ENCODE assay signal across 2 cellular contexts in the genomic region with DNA sequence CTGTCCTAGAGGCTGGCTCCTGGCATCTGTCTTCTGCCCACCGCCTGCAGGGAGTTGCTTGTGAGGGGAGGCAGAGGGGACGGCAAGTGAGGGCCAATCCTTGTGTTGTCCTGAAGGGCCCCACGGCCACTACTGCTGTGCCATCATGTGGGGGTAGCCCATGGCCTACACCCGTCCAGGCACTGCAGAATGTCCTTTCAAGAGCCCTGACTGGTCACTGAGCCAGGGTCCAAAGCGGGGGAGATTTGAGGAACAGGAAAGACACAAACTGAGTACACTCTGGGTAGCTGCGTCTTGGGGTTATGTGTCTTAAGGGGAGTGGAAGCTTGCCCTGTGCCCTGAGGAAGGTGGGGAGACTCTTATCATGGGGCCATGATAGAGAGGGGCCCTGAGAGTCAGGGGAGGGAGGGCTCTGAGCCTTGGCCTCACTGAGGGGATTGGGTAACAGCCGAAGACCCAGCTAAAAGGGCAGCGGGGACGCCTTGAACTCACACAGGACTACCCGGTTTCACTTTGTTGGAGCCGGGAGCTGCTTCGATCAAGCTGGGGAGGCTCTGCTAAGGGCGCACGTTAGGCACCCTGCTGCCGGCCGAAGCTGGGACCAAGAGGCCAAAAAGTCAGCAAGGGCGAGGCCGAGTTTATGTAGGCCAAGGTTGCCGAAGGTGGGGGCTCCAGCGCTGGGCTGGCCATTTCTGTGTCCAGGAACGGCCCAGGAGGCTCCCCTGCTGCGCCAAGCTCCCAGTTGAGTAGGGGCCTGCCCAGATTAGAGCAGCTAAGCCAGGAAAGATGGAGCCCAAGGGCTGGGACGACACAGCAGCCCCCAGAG.
TF ChIP-seq lines count a peak whose summit lies in the region.

No MANE protein-coding gene starts in this region.

TF ChIP-seq in HepG2, 621 proteins besides CTCF, POLR2A, EP300 and RAD21:
- TF ChIP-seq EZH2 (conservative IDR thresholded peaks at IDR 0.05; ENCODE audit: low read depth, low read length) = 0 out of 2 replicates have a peak, but pooled peaks have one; percentile 13
- 0 out of 2 replicates have a peak, but pooled peaks have one; percentile 21 for TF ChIP-seq ZFX (CRISPR knock-in tag; IDR thresholded peaks at IDR 0.05; ENCODE audit: low read depth)
- TF ChIP-seq, protein P1, sequence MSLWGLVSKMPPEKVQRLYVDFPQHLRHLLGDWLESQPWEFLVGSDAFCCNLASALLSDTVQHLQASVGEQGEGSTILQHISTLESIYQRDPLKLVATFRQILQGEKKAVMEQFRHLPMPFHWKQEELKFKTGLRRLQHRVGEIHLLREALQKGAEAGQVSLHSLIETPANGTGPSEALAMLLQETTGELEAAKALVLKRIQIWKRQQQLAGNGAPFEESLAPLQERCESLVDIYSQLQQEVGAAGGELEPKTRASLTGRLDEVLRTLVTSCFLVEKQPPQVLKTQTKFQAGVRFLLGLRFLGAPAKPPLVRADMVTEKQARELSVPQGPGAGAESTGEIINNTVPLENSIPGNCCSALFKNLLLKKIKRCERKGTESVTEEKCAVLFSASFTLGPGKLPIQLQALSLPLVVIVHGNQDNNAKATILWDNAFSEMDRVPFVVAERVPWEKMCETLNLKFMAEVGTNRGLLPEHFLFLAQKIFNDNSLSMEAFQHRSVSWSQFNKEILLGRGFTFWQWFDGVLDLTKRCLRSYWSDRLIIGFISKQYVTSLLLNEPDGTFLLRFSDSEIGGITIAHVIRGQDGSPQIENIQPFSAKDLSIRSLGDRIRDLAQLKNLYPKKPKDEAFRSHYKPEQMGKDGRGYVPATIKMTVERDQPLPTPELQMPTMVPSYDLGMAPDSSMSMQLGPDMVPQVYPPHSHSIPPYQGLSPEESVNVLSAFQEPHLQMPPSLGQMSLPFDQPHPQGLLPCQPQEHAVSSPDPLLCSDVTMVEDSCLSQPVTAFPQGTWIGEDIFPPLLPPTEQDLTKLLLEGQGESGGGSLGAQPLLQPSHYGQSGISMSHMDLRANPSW (CRISPR knock-in tag; IDR thresholded peaks at IDR 0.05; ENCODE audit: borderline replicate concordance) = no peak
- TF ChIP-seq, protein P2, sequence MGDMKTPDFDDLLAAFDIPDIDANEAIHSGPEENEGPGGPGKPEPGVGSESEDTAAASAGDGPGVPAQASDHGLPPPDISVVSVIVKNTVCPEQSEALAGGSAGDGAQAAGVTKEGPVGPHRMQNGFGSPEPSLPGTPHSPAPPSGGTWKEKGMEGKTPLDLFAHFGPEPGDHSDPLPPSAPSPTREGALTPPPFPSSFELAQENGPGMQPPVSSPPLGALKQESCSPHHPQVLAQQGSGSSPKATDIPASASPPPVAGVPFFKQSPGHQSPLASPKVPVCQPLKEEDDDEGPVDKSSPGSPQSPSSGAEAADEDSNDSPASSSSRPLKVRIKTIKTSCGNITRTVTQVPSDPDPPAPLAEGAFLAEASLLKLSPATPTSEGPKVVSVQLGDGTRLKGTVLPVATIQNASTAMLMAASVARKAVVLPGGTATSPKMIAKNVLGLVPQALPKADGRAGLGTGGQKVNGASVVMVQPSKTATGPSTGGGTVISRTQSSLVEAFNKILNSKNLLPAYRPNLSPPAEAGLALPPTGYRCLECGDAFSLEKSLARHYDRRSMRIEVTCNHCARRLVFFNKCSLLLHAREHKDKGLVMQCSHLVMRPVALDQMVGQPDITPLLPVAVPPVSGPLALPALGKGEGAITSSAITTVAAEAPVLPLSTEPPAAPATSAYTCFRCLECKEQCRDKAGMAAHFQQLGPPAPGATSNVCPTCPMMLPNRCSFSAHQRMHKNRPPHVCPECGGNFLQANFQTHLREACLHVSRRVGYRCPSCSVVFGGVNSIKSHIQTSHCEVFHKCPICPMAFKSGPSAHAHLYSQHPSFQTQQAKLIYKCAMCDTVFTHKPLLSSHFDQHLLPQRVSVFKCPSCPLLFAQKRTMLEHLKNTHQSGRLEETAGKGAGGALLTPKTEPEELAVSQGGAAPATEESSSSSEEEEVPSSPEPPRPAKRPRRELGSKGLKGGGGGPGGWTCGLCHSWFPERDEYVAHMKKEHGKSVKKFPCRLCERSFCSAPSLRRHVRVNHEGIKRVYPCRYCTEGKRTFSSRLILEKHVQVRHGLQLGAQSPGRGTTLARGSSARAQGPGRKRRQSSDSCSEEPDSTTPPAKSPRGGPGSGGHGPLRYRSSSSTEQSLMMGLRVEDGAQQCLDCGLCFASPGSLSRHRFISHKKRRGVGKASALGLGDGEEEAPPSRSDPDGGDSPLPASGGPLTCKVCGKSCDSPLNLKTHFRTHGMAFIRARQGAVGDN (CRISPR knock-in tag; IDR thresholded peaks at IDR 0.05) = peak; percentile 42
TF ChIP-seq in HepG2: peak in this region for 3.

TF ChIP-seq in K562, 482 proteins besides CTCF, POLR2A, EP300 and RAD21 (continues in another document):
- TF ChIP-seq, protein P3, sequence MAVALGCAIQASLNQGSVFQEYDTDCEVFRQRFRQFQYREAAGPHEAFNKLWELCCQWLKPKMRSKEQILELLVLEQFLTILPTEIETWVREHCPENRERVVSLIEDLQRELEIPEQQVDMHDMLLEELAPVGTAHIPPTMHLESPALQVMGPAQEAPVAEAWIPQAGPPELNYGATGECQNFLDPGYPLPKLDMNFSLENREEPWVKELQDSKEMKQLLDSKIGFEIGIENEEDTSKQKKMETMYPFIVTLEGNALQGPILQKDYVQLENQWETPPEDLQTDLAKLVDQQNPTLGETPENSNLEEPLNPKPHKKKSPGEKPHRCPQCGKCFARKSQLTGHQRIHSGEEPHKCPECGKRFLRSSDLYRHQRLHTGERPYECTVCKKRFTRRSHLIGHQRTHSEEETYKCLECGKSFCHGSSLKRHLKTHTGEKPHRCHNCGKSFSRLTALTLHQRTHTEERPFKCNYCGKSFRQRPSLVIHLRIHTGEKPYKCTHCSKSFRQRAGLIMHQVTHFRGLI (CRISPR knock-in tag; IDR thresholded peaks at IDR 0.05) = no peak
- 0 out of 2 replicates have a peak, but pooled peaks have one; percentile 32 for TF ChIP-seq CAMTA2 (CRISPR knock-in tag; conservative IDR thresholded peaks at IDR 0.05)
- TF ChIP-seq ZNF57 (CRISPR knock-in tag; IDR thresholded peaks at IDR 0.05) = peak; percentile 74; the same call in 1 of the 2 replicates
- no peak for TF ChIP-seq NUFIP1 (IDR thresholded peaks at IDR 0.05; ENCODE audit: partially characterized antibody)
- TF ChIP-seq, protein P4, sequence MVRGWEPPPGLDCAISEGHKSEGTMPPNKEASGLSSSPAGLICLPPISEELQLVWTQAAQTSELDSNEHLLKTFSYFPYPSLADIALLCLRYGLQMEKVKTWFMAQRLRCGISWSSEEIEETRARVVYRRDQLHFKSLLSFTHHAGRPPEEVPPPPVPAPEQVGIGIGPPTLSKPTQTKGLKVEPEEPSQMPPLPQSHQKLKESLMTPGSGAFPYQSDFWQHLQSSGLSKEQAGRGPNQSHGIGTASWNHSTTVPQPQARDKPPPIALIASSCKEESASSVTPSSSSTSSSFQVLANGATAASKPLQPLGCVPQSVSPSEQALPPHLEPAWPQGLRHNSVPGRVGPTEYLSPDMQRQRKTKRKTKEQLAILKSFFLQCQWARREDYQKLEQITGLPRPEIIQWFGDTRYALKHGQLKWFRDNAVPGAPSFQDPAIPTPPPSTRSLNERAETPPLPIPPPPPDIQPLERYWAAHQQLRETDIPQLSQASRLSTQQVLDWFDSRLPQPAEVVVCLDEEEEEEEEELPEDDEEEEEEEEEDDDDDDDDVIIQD (CRISPR knock-in tag; IDR thresholded peaks at IDR 0.05) = 0 out of 2 replicates have a peak, but pooled peaks have one; percentile 67
- 0 out of 4 replicates have a peak, but pooled peaks of 1 of the 2 experiments have one; percentile 1 for TF ChIP-seq MAZ (CRISPR knock-in tag; conservative IDR thresholded peaks at IDR 0.05 in 1 of 2, IDR thresholded peaks at IDR 0.05 in 1 of 2)
- no peak for TF ChIP-seq SRSF9 (IDR thresholded peaks at IDR 0.05; ENCODE audit: borderline replicate concordance, low read depth, low read length)
- TF ChIP-seq FIP1L1 (IDR thresholded peaks at IDR 0.05; ENCODE audit: low read depth, low read length, poor library complexity, severe bottlenecking) = peak; percentile 52
- TF ChIP-seq ARID2 (IDR thresholded peaks at IDR 0.05) = 0 out of 2 replicates have a peak, but pooled peaks have one; percentile 10
- TF ChIP-seq, protein P5, sequence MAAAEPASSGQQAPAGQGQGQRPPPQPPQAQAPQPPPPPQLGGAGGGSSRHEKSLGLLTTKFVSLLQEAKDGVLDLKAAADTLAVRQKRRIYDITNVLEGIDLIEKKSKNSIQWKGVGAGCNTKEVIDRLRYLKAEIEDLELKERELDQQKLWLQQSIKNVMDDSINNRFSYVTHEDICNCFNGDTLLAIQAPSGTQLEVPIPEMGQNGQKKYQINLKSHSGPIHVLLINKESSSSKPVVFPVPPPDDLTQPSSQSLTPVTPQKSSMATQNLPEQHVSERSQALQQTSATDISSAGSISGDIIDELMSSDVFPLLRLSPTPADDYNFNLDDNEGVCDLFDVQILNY (CRISPR knock-in tag; IDR thresholded peaks at IDR 0.05) = no peak
- TF ChIP-seq PRMT5 (CRISPR knock-in tag; IDR thresholded peaks at IDR 0.05) = no peak; the same call in 1 of the 2 replicates
- peak; percentile 61; the same call in 1 of the 2 replicates for TF ChIP-seq SPI1 (IDR thresholded peaks at IDR 0.05; ENCODE audit: borderline replicate concordance, low read depth, low read length)
- TF ChIP-seq WHSC1 (IDR thresholded peaks at IDR 0.05; ENCODE audit: low read length) = no peak
- TF ChIP-seq SAP30 (IDR thresholded peaks at IDR 0.05; ENCODE audit: borderline replicate concordance, insufficient read depth, low read depth, low read length, poor library complexity, severe bottlenecking) = peak; percentile 21
- TF ChIP-seq HDAC6 (IDR thresholded peaks at IDR 0.05; ENCODE audit: low read depth, low read length) = peak; percentile 16; the same call in 1 of the 2 replicates
- 0 out of 2 replicates have a peak, but pooled peaks have one; percentile 23 for TF ChIP-seq PHF8 (IDR thresholded peaks at IDR 0.05; ENCODE audit: borderline replicate concordance, low read length)
- peak; percentile 3; the same call in 1 of the 2 replicates for TF ChIP-seq HCFC1 (IDR thresholded peaks at IDR 0.05; ENCODE audit: low read depth, low read length)
- TF ChIP-seq EHMT2 (IDR thresholded peaks at IDR 0.05) = no peak
- 0 out of 2 replicates have a peak, but pooled peaks have one; percentile 1 for TF ChIP-seq SRSF3 (IDR thresholded peaks at IDR 0.05; ENCODE audit: insufficient read depth, low read length)
- TF ChIP-seq CBX3 (IDR thresholded peaks at IDR 0.05; ENCODE audit: borderline replicate concordance in 1 of 2, low read length in 2 of 2) = peak in 1 of 2 experiments; percentile 7; a peak in 1 of 3 replicates
- peak; percentile 47; the same call in 1 of the 2 replicates for TF ChIP-seq RBFOX2 (IDR thresholded peaks at IDR 0.05; ENCODE audit: low read depth, low read length)
- TF ChIP-seq, protein P6, sequence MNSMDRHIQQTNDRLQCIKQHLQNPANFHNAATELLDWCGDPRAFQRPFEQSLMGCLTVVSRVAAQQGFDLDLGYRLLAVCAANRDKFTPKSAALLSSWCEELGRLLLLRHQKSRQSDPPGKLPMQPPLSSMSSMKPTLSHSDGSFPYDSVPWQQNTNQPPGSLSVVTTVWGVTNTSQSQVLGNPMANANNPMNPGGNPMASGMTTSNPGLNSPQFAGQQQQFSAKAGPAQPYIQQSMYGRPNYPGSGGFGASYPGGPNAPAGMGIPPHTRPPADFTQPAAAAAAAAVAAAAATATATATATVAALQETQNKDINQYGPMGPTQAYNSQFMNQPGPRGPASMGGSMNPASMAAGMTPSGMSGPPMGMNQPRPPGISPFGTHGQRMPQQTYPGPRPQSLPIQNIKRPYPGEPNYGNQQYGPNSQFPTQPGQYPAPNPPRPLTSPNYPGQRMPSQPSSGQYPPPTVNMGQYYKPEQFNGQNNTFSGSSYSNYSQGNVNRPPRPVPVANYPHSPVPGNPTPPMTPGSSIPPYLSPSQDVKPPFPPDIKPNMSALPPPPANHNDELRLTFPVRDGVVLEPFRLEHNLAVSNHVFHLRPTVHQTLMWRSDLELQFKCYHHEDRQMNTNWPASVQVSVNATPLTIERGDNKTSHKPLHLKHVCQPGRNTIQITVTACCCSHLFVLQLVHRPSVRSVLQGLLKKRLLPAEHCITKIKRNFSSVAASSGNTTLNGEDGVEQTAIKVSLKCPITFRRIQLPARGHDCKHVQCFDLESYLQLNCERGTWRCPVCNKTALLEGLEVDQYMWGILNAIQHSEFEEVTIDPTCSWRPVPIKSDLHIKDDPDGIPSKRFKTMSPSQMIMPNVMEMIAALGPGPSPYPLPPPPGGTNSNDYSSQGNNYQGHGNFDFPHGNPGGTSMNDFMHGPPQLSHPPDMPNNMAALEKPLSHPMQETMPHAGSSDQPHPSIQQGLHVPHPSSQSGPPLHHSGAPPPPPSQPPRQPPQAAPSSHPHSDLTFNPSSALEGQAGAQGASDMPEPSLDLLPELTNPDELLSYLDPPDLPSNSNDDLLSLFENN (IDR thresholded peaks at IDR 0.05; ENCODE audit: low read depth in 2 of 2, low read length in 2 of 2) = peak in 1 of 2 experiments; percentile 33; a peak in 1 of 4 replicates
- TF ChIP-seq ZBTB7A (IDR thresholded peaks at IDR 0.05; ENCODE audit: borderline replicate concordance, control insufficient read depth, low read depth, low read length) = peak; percentile 12; the same call in 1 of the 2 replicates
- no peak for TF ChIP-seq MYNN (IDR thresholded peaks at IDR 0.05)
- TF ChIP-seq MYNN (CRISPR knock-in tag; IDR thresholded peaks at IDR 0.05) = 0 out of 2 replicates have a peak, but pooled peaks have one; percentile 24
- peak; percentile 20 for TF ChIP-seq TAF1 (IDR thresholded peaks at IDR 0.05; ENCODE audit: control insufficient read depth, extremely low read depth, insufficient read depth, low read length, severe bottlenecking)
- no peak for TF ChIP-seq ZNF589 (CRISPR knock-in tag; IDR thresholded peaks at IDR 0.05; ENCODE audit: low read depth)
- TF ChIP-seq MBD2 (IDR thresholded peaks at IDR 0.05; ENCODE audit: borderline replicate concordance, low read depth) = 0 out of 2 replicates have a peak, but pooled peaks have one; percentile 20
- 0 out of 2 replicates have a peak, but pooled peaks have one; percentile 12 for TF ChIP-seq SMARCE1 (IDR thresholded peaks at IDR 0.05)
- TF ChIP-seq, protein P7, sequence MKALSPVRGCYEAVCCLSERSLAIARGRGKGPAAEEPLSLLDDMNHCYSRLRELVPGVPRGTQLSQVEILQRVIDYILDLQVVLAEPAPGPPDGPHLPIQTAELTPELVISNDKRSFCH (CRISPR knock-in tag; IDR thresholded peaks at IDR 0.05) = no peak
- TF ChIP-seq, protein P7 (tag; IDR thresholded peaks at IDR 0.05) = peak; percentile 78; the same call in 1 of the 2 replicates
- 0 out of 2 replicates have a peak, but pooled peaks have one; percentile 48 for TF ChIP-seq PHB (CRISPR knock-in tag; IDR thresholded peaks at IDR 0.05)
- no peak for TF ChIP-seq CC2D1A (IDR thresholded peaks at IDR 0.05)
